26 cellular contexts compared by ENCODE assay signal in the genomic region with DNA sequence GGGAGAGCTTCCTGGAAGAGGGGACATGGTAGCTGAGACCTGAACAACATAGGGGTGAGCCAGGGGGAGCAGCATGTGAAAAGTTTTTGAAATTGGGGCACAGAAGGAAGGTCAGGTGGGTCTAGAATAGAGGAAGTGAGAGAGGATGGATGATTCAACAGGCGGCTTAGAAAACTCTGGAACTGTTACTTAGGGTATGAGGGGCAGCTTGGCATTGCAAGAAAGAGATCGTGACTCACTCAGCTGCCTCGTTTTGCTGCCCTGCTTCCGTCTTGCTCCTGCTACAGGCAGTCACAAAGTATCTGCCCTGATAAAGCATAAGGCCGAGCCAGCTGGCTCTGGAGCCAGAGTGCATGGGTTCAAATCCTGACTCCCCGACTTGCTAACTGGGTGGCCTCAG. TPM values are rescaled to one million over a fixed set of nuclear protein-coding genes. Genes with fewer than 3 reads are reported as not detected.
DNase-seq lines count a peak whose midpoint lies in the region; ATAC-seq and TF ChIP-seq lines count a peak whose summit lies in the region.
"Had no signal": no experiment of that assay in that cellular context is flagged by ENCODE, and none has a peak within 500 bp of the region (broad histone marks: within the 10 kb centered on the region; RNA-seq: fewer than 3 reads in every experiment).

No MANE protein-coding gene starts in this region.

- peaks cover 5 to 19% of the 10 kb centered on the region in 2 donors for H3K27me3 Mint-ChIP-seq in CD4-positive, alpha-beta memory T cell
- H3K27me3 Mint-ChIP-seq in activated CD8-positive, alpha-beta T cell treated with anti-CD3 and anti-CD28 coated beads, Interleukin-2, amount 10 ng/mL, durations not matched to agents 7 days and 5 days (ENCODE audit: low read depth) = no peaks in the 10 kb centered on the region
- H3K27me3 Mint-ChIP-seq: CD4-positive, CD25-positive, alpha-beta regulatory T cell had no signal

- no peaks in the 10 kb centered on the region for H3K4me1 ChIP-seq in RWPE2 (ENCODE audit: insufficient read depth, poor library complexity, severe bottlenecking)
- H3K4me1 ChIP-seq in CD4-positive, alpha-beta memory T cell (ENCODE audit: insufficient read depth, low read length) = no peaks in the 10 kb centered on the region
- H3K4me1 ChIP-seq: esophagus squamous epithelium, testis had no signal

- H3K4me3 ChIP-seq in AG09309 (ENCODE audit: control insufficient read depth, low read depth, low read length) = no peak overlapping the region
- no peak overlapping the region for H3K4me3 ChIP-seq in RWPE2 (ENCODE audit: severe bottlenecking)
- H3K4me3 ChIP-seq in CD4-positive, alpha-beta memory T cell (ENCODE audit: low read length in 2 of 2) = no peak overlapping the region
- H3K4me3 ChIP-seq: esophagus squamous epithelium, PC-9, testis had no signal

- DNase-seq in AG09309 (ENCODE audit: low read depth) = peak; percentile 17
- DNase-seq in M059J (ENCODE audit: low read depth) = peak; percentile 70
- no peak for DNase-seq in RWPE2 (ENCODE audit: low spot score)
- no peak for DNase-seq in nucleus accumbens (lab: John Stamatoyannopoulos, UW)
- DNase-seq in CD4-positive, alpha-beta memory T cell = no peak
- DNase-seq in activated CD8-positive, alpha-beta T cell treated with anti-CD3 and anti-CD28 coated beads, Interleukin-2, amount 10 ng/mL, durations not matched to agents 7 days and 5 days = no peak
- DNase-seq: activated CD4-positive, alpha-beta T cell treated with anti-CD3 and anti-CD28 coated beads for 48 hours; caudate nucleus; CD4-positive, CD25-positive, alpha-beta regulatory T cell; effector CD4-positive, alpha-beta T cell; esophagus squamous epithelium; NCI-H1417; occipital lobe; retina; SW 1271; testis had no signal

- H3K36me3 ChIP-seq in RWPE2 (ENCODE audit: low read depth) = no peaks in the 10 kb centered on the region
- H3K36me3 ChIP-seq in CD4-positive, alpha-beta memory T cell (ENCODE audit: insufficient read depth, low read length) = no peaks in the 10 kb centered on the region
- H3K36me3 ChIP-seq: esophagus squamous epithelium had no signal

- H3K4me1 Mint-ChIP-seq in CD4-positive, alpha-beta memory T cell = peaks cover 0 to 4% (median 1%) of the 10 kb centered on the region in 4 donors
- H3K4me1 Mint-ChIP-seq in activated CD8-positive, alpha-beta T cell treated with anti-CD3 and anti-CD28 coated beads, Interleukin-2, amount 10 ng/mL, durations not matched to agents 7 days and 5 days (ENCODE audit: low read depth) = no peaks in the 10 kb centered on the region
- H3K4me1 Mint-ChIP-seq: CD4-positive, CD25-positive, alpha-beta regulatory T cell; stimulated activated effector memory CD8-positive, alpha-beta T cell treated with anti-CD3 and anti-CD28 coated beads, Interleukin-12 subunit alpha, Interleukin-12 subunit beta, amount 100 ng/mL, for 72 hours had no signal

- ATAC-seq in RWPE2 (ENCODE audit: low read depth) (peak; percentile 62; the same call in 2 of the 3 replicates), esophagus mucosa (peak; percentile 23), HG03520 (IDR thresholded peaks at IDR 0.05; ENCODE audit: unreplicated experiment) (no peak)
- no peak for ATAC-seq in activated CD8-positive, alpha-beta T cell treated with anti-CD3 and anti-CD28 coated beads, Interleukin-2, amount 10 ng/mL, durations not matched to agents 7 days and 5 days
- ATAC-seq: HCT116; stimulated activated effector memory CD8-positive, alpha-beta T cell treated with anti-CD3 and anti-CD28 coated beads, Interleukin-12 subunit alpha, Interleukin-12 subunit beta, amount 100 ng/mL, for 72 hours had no signal

- H3K36me3 Mint-ChIP-seq in CD4-positive, alpha-beta memory T cell = peaks cover 0 to 2% of the 10 kb centered on the region in 2 donors
- H3K36me3 Mint-ChIP-seq in activated CD8-positive, alpha-beta T cell treated with anti-CD3 and anti-CD28 coated beads, Interleukin-2, amount 10 ng/mL, durations not matched to agents 7 days and 5 days (ENCODE audit: low read depth) = no peaks in the 10 kb centered on the region
- H3K36me3 Mint-ChIP-seq: stimulated activated effector memory CD8-positive, alpha-beta T cell treated with anti-CD3 and anti-CD28 coated beads, Interleukin-12 subunit alpha, Interleukin-12 subunit beta, amount 100 ng/mL, for 72 hours had no signal

- H3K4me3 Mint-ChIP-seq in CD4-positive, alpha-beta memory T cell = no peak overlapping the region
- no peak overlapping the region for H3K4me3 Mint-ChIP-seq in activated CD8-positive, alpha-beta T cell treated with anti-CD3 and anti-CD28 coated beads, Interleukin-2, amount 10 ng/mL, durations not matched to agents 7 days and 5 days
- H3K4me3 Mint-ChIP-seq: stimulated activated effector memory CD8-positive, alpha-beta T cell treated with anti-CD3 and anti-CD28 coated beads, Interleukin-12 subunit alpha, Interleukin-12 subunit beta, amount 100 ng/mL, for 72 hours had no signal

- H3K27ac ChIP-seq in RWPE2 (ENCODE audit: poor library complexity, severe bottlenecking) = no peak overlapping the region
- no peak overlapping the region for H3K27ac ChIP-seq in CD4-positive, alpha-beta memory T cell (ENCODE audit: low read depth, low read length)
- H3K27ac ChIP-seq: esophagus squamous epithelium, HL-60, PC-9, testis had no signal

- H3K27ac Mint-ChIP-seq in CD4-positive, alpha-beta memory T cell = no peak overlapping the region
- no peak overlapping the region for H3K27ac Mint-ChIP-seq in activated CD8-positive, alpha-beta T cell treated with anti-CD3 and anti-CD28 coated beads, Interleukin-2, amount 10 ng/mL, durations not matched to agents 7 days and 5 days
- H3K27ac Mint-ChIP-seq: CD4-positive, CD25-positive, alpha-beta regulatory T cell; stimulated activated effector memory CD8-positive, alpha-beta T cell treated with anti-CD3 and anti-CD28 coated beads, Interleukin-12 subunit alpha, Interleukin-12 subunit beta, amount 100 ng/mL, for 72 hours had no signal

- CTCF ChIA-PET in CD4-positive, alpha-beta memory T cell (lab: Charles Lee; ENCODE audit: partially characterized antibody) = no interaction called here
- CTCF ChIA-PET in activated CD8-positive, alpha-beta T cell treated with anti-CD3 and anti-CD28 coated beads, Interleukin-2, amount 10 ng/mL, durations not matched to agents 7 days and 5 days (lab: Charles Lee) = no interaction called here

- POLR2A ChIA-PET in CD4-positive, alpha-beta memory T cell (lab: Charles Lee; ENCODE audit: partially characterized antibody) = no interaction called here
- POLR2A ChIA-PET in activated CD8-positive, alpha-beta T cell treated with anti-CD3 and anti-CD28 coated beads, Interleukin-2, amount 10 ng/mL, durations not matched to agents 7 days and 5 days (lab: Charles Lee) = no interaction called here

- no peaks in the 10 kb centered on the region for H3K27me3 ChIP-seq in RWPE2 (ENCODE audit: insufficient read depth, poor library complexity, severe bottlenecking)
- no peaks in the 10 kb centered on the region for H3K27me3 ChIP-seq in CD4-positive, alpha-beta memory T cell (ENCODE audit: insufficient read depth, low read length)
- H3K27me3 ChIP-seq: testis had no signal

- no peak for TF ChIP-seq CTCF in AG09309 (IDR thresholded peaks at IDR 0.05; ENCODE audit: control insufficient read depth, insufficient read depth, low read depth, low read length, missing control alignments)
- TF ChIP-seq CTCF in RWPE2 (IDR thresholded peaks at IDR 0.05; ENCODE audit: poor library complexity, severe bottlenecking) = no peak

- H3K9me3 ChIP-seq in RWPE2 (ENCODE audit: severe bottlenecking) = no peaks in the 10 kb centered on the region
- H3K9me3 ChIP-seq in CD4-positive, alpha-beta memory T cell (ENCODE audit: control insufficient read depth in 1 of 2, low read length in 2 of 2) = no peaks in the 10 kb centered on the region
- H3K9me3 ChIP-seq: esophagus squamous epithelium, testis had no signal

- intact Hi-C loops in CD4-positive, alpha-beta memory T cell (cut with micrococcal nuclease) = no loop called here

- peaks cover 8 to 51% (median 25%) of the 10 kb centered on the region in 8 donors for H3K9me3 Mint-ChIP-seq in CD4-positive, alpha-beta memory T cell
- H3K9me3 Mint-ChIP-seq in activated CD8-positive, alpha-beta T cell treated with anti-CD3 and anti-CD28 coated beads, Interleukin-2, amount 10 ng/mL, durations not matched to agents 7 days and 5 days (ENCODE audit: insufficient read depth) = peaks cover 4% of the 10 kb centered on the region

RNA-seq across cellular contexts. Expression of a gene that starts 1.3 kb away (rescaled TPM):
- not detected in 2 replicates for total RNA-seq in M059J (2014; rRNA removed; shearing (Covaris generic))
- total RNA-seq in esophagus mucosa = not detected
- total RNA-seq in CD4-positive, alpha-beta memory T cell = not detected
- polyA plus RNA-seq in CD4-positive, alpha-beta memory T cell = not detected
- not detected for total RNA-seq in activated CD8-positive, alpha-beta T cell treated with anti-CD3 and anti-CD28 coated beads, Interleukin-2, amount 10 ng/mL, durations not matched to agents 7 days and 5 days
- total RNA-seq: CD4-positive, CD25-positive, alpha-beta regulatory T cell; esophagus squamous epithelium; lung microvascular endothelial cell; myocyte; occipital lobe; PC-9 had no signal
- polyA plus RNA-seq: adipose tissue; CD4-positive, CD25-positive, alpha-beta regulatory T cell; keratinocyte had no signal

RNA-seq across cellular contexts. Expression of a gene that starts 30.5 kb away (rescaled TPM):
- 10.4 and 17.2 TPM in 2 replicates for total RNA-seq in M059J (2014; rRNA removed; shearing (Covaris generic))
- total RNA-seq in esophagus mucosa = 3.4 TPM
- total RNA-seq in CD4-positive, alpha-beta memory T cell = 10 to 100 TPM; 17.1 to 18.0 TPM
- polyA plus RNA-seq in CD4-positive, alpha-beta memory T cell = 10 to 100 TPM in 1 of 2 donors, 1 to 10 TPM in 1; 5.2 to 10.8 TPM
- 10 to 100 TPM; 12.1 to 12.5 TPM for total RNA-seq in activated CD8-positive, alpha-beta T cell treated with anti-CD3 and anti-CD28 coated beads, Interleukin-2, amount 10 ng/mL, durations not matched to agents 7 days and 5 days

Comparison
In these comparisons a context has a peak if more than half of its experiments do, and no peak if none do; other contexts are left out.
1. DNase-seq: peak in AG09309 (single experiment) and M059J (single experiment); none in RWPE2 (single experiment), nucleus accumbens (0 of 56), CD4-positive, alpha-beta memory T cell (0 of 5) and activated CD8-positive, alpha-beta T cell treated with anti-CD3 and anti-CD28 coated beads, Interleukin-2, amount 10 ng/mL, durations not matched to agents 7 days and 5 days (single experiment).
2. ATAC-seq: peak in RWPE2 (single experiment) and esophagus mucosa (single experiment); none in activated CD8-positive, alpha-beta T cell treated with anti-CD3 and anti-CD28 coated beads, Interleukin-2, amount 10 ng/mL, durations not matched to agents 7 days and 5 days (single experiment) and HG03520 (single experiment).